Comparison of ENCODE assay signal across 18 cellular contexts in genomic region chr15:75835990-75836952, GRCh38. TPM values are rescaled to one million over a fixed set of nuclear protein-coding genes. Genes with fewer than 3 reads are reported as not detected.
A peak's percentile ranks its signal among the peaks of the same experiment; 100 is the strongest.
DNase-seq lines count a peak whose midpoint lies in the region; ATAC-seq, FAIRE-seq and TF ChIP-seq lines count a peak whose summit lies in the region.
"Had no signal": no experiment of that assay in that cellular context is flagged by ENCODE, and none has a peak within 500 bp of the region (broad histone marks: within the 10 kb centered on the region; RNA-seq: fewer than 3 reads in every experiment).

No MANE protein-coding gene starts in this region.

- peak overlapping the region; percentile 43 for H3K4me2 ChIP-seq in PC-3 (ENCODE audit: low read length)

- H3F3A ChIP-seq in PC-3 (ENCODE audit: low read length, unreplicated experiment): no peaks in the 10 kb centered on the region

- DNase-seq in GM12892 (ENCODE audit: insufficient read length): no peak
- no peak for DNase-seq in PC-3
- DNase-seq in esophagus squamous epithelium (lab: John Stamatoyannopoulos, UW): no peak
- DNase-seq in mucosa of descending colon: no peak
- no peak for DNase-seq in activated CD8-positive, alpha-beta memory T cell treated with anti-CD3 and anti-CD28 coated beads, Interleukin-2, amount 50 U/mL, for 4 hours
- DNase-seq in naive thymus-derived CD8-positive, alpha-beta T cell: no peak
- DNase-seq: activated CD8-positive, alpha-beta memory T cell treated with anti-CD3 and anti-CD28 coated beads for 24 hours; DMS79; glutamatergic neuron; right lobe of liver had no signal

- H3K36me3 ChIP-seq in PC-3 (ENCODE audit: low read depth, low read length): no peaks in the 10 kb centered on the region
- no peaks in the 10 kb centered on the region for H3K36me3 ChIP-seq in esophagus squamous epithelium
- no peaks in the 10 kb centered on the region for H3K36me3 ChIP-seq in mucosa of descending colon (ENCODE audit: low read depth)
- H3K36me3 ChIP-seq: cardiac muscle cell, MG63, right lobe of liver had no signal

- peak; percentile 16 for ATAC-seq in HG02870 (IDR thresholded peaks at IDR 0.05; ENCODE audit: unreplicated experiment)
- ATAC-seq in PC-3: no peak
- no peak for ATAC-seq in mucosa of descending colon
- no peak for ATAC-seq in HG03045 (IDR thresholded peaks at IDR 0.05; ENCODE audit: unreplicated experiment)
- ATAC-seq in naive thymus-derived CD8-positive, alpha-beta T cell: no peak
- ATAC-seq: Panc1 had no signal

- H3K4me1 ChIP-seq in PC-3 (ENCODE audit: insufficient read depth, low read length): peaks cover 12% of the 10 kb centered on the region
- H3K4me1 ChIP-seq in esophagus squamous epithelium: peaks cover 6 to 33% (median 11%) of the 10 kb centered on the region in 3 donors
- H3K4me1 ChIP-seq in mucosa of descending colon (ENCODE audit: low read depth): no peaks in the 10 kb centered on the region
- H3K4me1 ChIP-seq: right lobe of liver had no signal

- peaks cover 0 to 2% (median 0%) of the 10 kb centered on the region in 4 donors for H3K4me1 Mint-ChIP-seq in naive thymus-derived CD8-positive, alpha-beta T cell
- H3K4me1 Mint-ChIP-seq: B cell had no signal

- H4K20me1 ChIP-seq in PC-3 (ENCODE audit: low read length): no peaks in the 10 kb centered on the region

- peak overlapping the region; percentile 54; the same call in 1 of the 2 replicates for H2AFZ ChIP-seq in PC-3 (ENCODE audit: low read length)

- TF ChIP-seq CTCF in PC-3 (conservative IDR thresholded peaks at IDR 0.05; ENCODE audit: low read depth, low read length) (no peak), esophagus squamous epithelium (IDR thresholded peaks at IDR 0.05) (no peak), mucosa of descending colon (IDR thresholded peaks at IDR 0.05) (no peak)

- no peak overlapping the region for H3K4me3 Mint-ChIP-seq in naive thymus-derived CD8-positive, alpha-beta T cell
- H3K4me3 Mint-ChIP-seq: activated naive CD4-positive, alpha-beta T cell treated with anti-CD3 and anti-CD28 coated beads for 36 hours; B cell; neural crest cell had no signal

- no peaks in the 10 kb centered on the region for H3K79me2 ChIP-seq in PC-3 (ENCODE audit: low read length)

- no peak overlapping the region for H3K27ac ChIP-seq in PC-3 (ENCODE audit: low read length)
- peak overlapping the region in 3 of 4 donors; percentile 15 to 67 (median 39) for H3K27ac ChIP-seq in esophagus squamous epithelium
- H3K27ac ChIP-seq: cardiac muscle cell, right lobe of liver had no signal

- peak; percentile 62 for FAIRE-seq in GM12892 (lab: Jason Lieb, UNC)

- no TSS peak for BruUV-seq in PC-3 (replicated peaks; lab: Mats Ljungman, UMichigan)

- TF ChIP-seq POLR2A in GM12892 (IDR thresholded peaks at IDR 0.05; ENCODE audit: low read depth, low read length) (no peak), esophagus squamous epithelium (IDR thresholded peaks at IDR 0.05) (no peak)

- H3K27me3 Mint-ChIP-seq in naive thymus-derived CD8-positive, alpha-beta T cell: peaks cover 0 to 1% (median 0%) of the 10 kb centered on the region in 5 donors
- H3K27me3 Mint-ChIP-seq: B cell had no signal

- H3K9me3 Mint-ChIP-seq in naive thymus-derived CD8-positive, alpha-beta T cell: no peaks in the 10 kb centered on the region
- H3K9me3 Mint-ChIP-seq: activated naive CD4-positive, alpha-beta T cell treated with anti-CD3 and anti-CD28 coated beads for 36 hours; neural crest cell had no signal

- CTCF ChIA-PET in PC-3 (lab: Charles Lee): interaction anchor here (0.6 kb wide), 3 partner anchors 146 to 266 kb away, joined by 3 to 6 read pairs (median 3); no protein-coding TSS in a partner anchor

- POLR2A ChIA-PET in PC-3 (lab: Charles Lee; ENCODE audit: unreplicated experiment): interaction anchor here (0.6 kb wide), 1 partner anchor 26 kb away, joined by 3 read pairs; no protein-coding TSS in a partner anchor
- POLR2A ChIA-PET in naive thymus-derived CD8-positive, alpha-beta T cell (lab: Charles Lee): no interaction called here

- no peak overlapping the region for H3K27ac Mint-ChIP-seq in naive thymus-derived CD8-positive, alpha-beta T cell
- H3K27ac Mint-ChIP-seq: activated naive CD4-positive, alpha-beta T cell treated with anti-CD3 and anti-CD28 coated beads for 36 hours; B cell had no signal

- WGBS in esophagus squamous epithelium, 2 donors: 44 to 57% methylated on average over 2 of the region's 2 CpGs

- no peaks in the 10 kb centered on the region for H3K9me2 ChIP-seq in PC-3 (replicated peaks; ENCODE audit: low read length)

- H3K27me3 ChIP-seq in PC-3 (ENCODE audit: low read length) (no peaks in the 10 kb centered on the region), esophagus squamous epithelium (no peaks in the 10 kb centered on the region)
- H3K27me3 ChIP-seq: cardiac muscle cell, MG63, right lobe of liver had no signal

- no peaks in the 10 kb centered on the region for H3K9me3 ChIP-seq in PC-3 (ENCODE audit: low read length)
- H3K9me3 ChIP-seq in esophagus squamous epithelium: no peaks in the 10 kb centered on the region
- no peaks in the 10 kb centered on the region for H3K9me3 ChIP-seq in mucosa of descending colon
- H3K9me3 ChIP-seq: MG63, right lobe of liver had no signal

- no peaks in the 10 kb centered on the region for H3K36me3 Mint-ChIP-seq in naive thymus-derived CD8-positive, alpha-beta T cell

- H3K9ac ChIP-seq in PC-3 (ENCODE audit: low read length): no peak overlapping the region

- H3K4me3 ChIP-seq in PC-3 (ENCODE audit: low read length): no peak overlapping the region
- H3K4me3 ChIP-seq in esophagus squamous epithelium: no peak overlapping the region
- no peak overlapping the region for H3K4me3 ChIP-seq in mucosa of descending colon
- H3K4me3 ChIP-seq: cardiac muscle cell, MG63, right lobe of liver had no signal

- intact Hi-C loops in PC-3 (cut with micrococcal nuclease) (no loop called here), esophagus squamous epithelium (cut with DNase I) (no loop called here), mucosa of descending colon (cut with DNase I, micrococcal nuclease) (no loop called here)

RNA-seq across cellular contexts. Expression of gene UBE2Q2, which starts 7.0 kb away (rescaled TPM):
- polyA plus RNA-seq in GM12892 (2012; ENCODE audit: missing spikeins): 20.5 TPM
- total RNA-seq in PC-3 (2014; rRNA removed) (18.5 and 20.3 TPM in 2 replicates), esophagus squamous epithelium (10 to 100 TPM in 3 of 4 donors, 1 to 10 TPM in 1; 9.1 to 40.2 (median 25.6) TPM), mucosa of descending colon (10 to 100 TPM; 18.2 to 50.3 (median 18.4) TPM)
- total RNA-seq in naive thymus-derived CD8-positive, alpha-beta T cell: 10 to 100 TPM; 26.3 to 27.3 TPM
- polyA plus RNA-seq in naive thymus-derived CD8-positive, alpha-beta T cell: 10 to 100 TPM; 18.7 to 25.7 (median 23.0) TPM
